In genomic region chrX:38805294-38806053, GRCh38 we compare ENCODE assay signal across 1 cellular context.
TF ChIP-seq lines count a peak whose summit lies in the region.

No MANE protein-coding gene starts in this region.

TF ChIP-seq in K562, 482 proteins besides CTCF, POLR2A, EP300 and RAD21 (continued from another document):
- TF ChIP-seq USF1 (CRISPR knock-in tag; IDR thresholded peaks at IDR 0.05) (no peak; the same call in 1 of the 2 replicates), FOXA3 (CRISPR knock-in tag; conservative IDR thresholded peaks at IDR 0.05 in 1 of 2, IDR thresholded peaks at IDR 0.05 in 1 of 2) (0 out of 4 replicates have a peak, but pooled peaks of 1 of the 2 experiments have one; percentile 14), ETV1 (tag; conservative IDR thresholded peaks at IDR 0.05; ENCODE audit: low read depth) (peak; percentile 34; the same call in 1 of the 2 replicates), BRD4 (IDR thresholded peaks at IDR 0.05) (no peak), GABPB1 (CRISPR knock-in tag; IDR thresholded peaks at IDR 0.05) (no peak), ATF3 (IDR thresholded peaks at IDR 0.05) (peak; percentile 80), ATF3 (CRISPR knock-in tag; conservative IDR thresholded peaks at IDR 0.05) (no peak), HMGN3 (IDR thresholded peaks at IDR 0.05; ENCODE audit: borderline replicate concordance, extremely low read depth, insufficient read length, low read depth, low read length) (peak; percentile 85), CREM (IDR thresholded peaks at IDR 0.05; ENCODE audit: low read depth) (peak; percentile 18), CBFA2T3 (IDR thresholded peaks at IDR 0.05) (no peak), KLF16 (IDR thresholded peaks at IDR 0.05) (no peak), ZFP36 (IDR thresholded peaks at IDR 0.05; ENCODE audit: low read depth, low read length, partially characterized antibody) (peak; percentile 17), ZFX (CRISPR knock-in tag; IDR thresholded peaks at IDR 0.05) (peak; percentile 62), AFF1 (IDR thresholded peaks at IDR 0.05; ENCODE audit: low read depth in 1 of 2, partially characterized antibody in 2 of 2) (peak; percentile 18 to 46), SP1 (CRISPR knock-in tag; IDR thresholded peaks at IDR 0.05) (0 out of 2 replicates have a peak, but pooled peaks have one; percentile 28), NCOR1 (IDR thresholded peaks at IDR 0.05) (0 out of 2 replicates have a peak, but pooled peaks have one; percentile 40), ZSCAN32 (CRISPR knock-in tag; IDR thresholded peaks at IDR 0.05) (peak; percentile 93), ZNF740 (CRISPR knock-in tag; IDR thresholded peaks at IDR 0.05) (peak; percentile 71; the same call in 1 of the 2 replicates), ZNF740 (tag; IDR thresholded peaks at IDR 0.05) (no peak), BHLHE40 (IDR thresholded peaks at IDR 0.05; ENCODE audit: low read length) (no peak), ZBTB1 (CRISPR knock-in tag; IDR thresholded peaks at IDR 0.05; ENCODE audit: borderline replicate concordance, low read depth) (0 out of 2 replicates have a peak, but pooled peaks have one; percentile 22), RBM22 (IDR thresholded peaks at IDR 0.05; ENCODE audit: low read depth, low read length, poor library complexity, severe bottlenecking) (peak; percentile 67), PHF8 (IDR thresholded peaks at IDR 0.05; ENCODE audit: borderline replicate concordance, low read length) (peak; percentile 34; the same call in 1 of the 2 replicates), HCFC1 (IDR thresholded peaks at IDR 0.05; ENCODE audit: low read depth, low read length) (peak; percentile 13; the same call in 1 of the 2 replicates), RBM39 (optimal IDR thresholded peaks at IDR 0.05; ENCODE audit: low read depth, low read length) (no peak), MECOM (CRISPR knock-in tag; IDR thresholded peaks at IDR 0.05) (no peak), NR1H2 (CRISPR knock-in tag; IDR thresholded peaks at IDR 0.05) (no peak), CHD4 (IDR thresholded peaks at IDR 0.05; ENCODE audit: insufficient read depth, insufficient replicate concordance, low read depth, low read length, poor library complexity, severe bottlenecking) (no peak), MXI1 (IDR thresholded peaks at IDR 0.05; ENCODE audit: low read depth, low read length) (peak; percentile 53; the same call in 1 of the 2 replicates), SMAD1 (IDR thresholded peaks at IDR 0.05; ENCODE audit: low read depth, low read length, partially characterized antibody) (peak; percentile 61), TEAD4 (IDR thresholded peaks at IDR 0.05; ENCODE audit: low read length) (peak; percentile 8; the same call in 1 of the 2 replicates), TEAD4 (CRISPR knock-in tag; IDR thresholded peaks at IDR 0.05; ENCODE audit: borderline replicate concordance) (no peak), NFRKB (IDR thresholded peaks at IDR 0.05; ENCODE audit: low read depth) (0 out of 2 replicates have a peak, but pooled peaks have one; percentile 39), MTA3 (IDR thresholded peaks at IDR 0.05; ENCODE audit: borderline replicate concordance) (peak; percentile 63; the same call in 1 of the 2 replicates), SUPT5H (IDR thresholded peaks at IDR 0.05) (peak; percentile 9), PRDM10 (IDR thresholded peaks at IDR 0.05; ENCODE audit: partially characterized antibody) (peak; percentile 51), CCAR2 (IDR thresholded peaks at IDR 0.05; ENCODE audit: low read depth, low read length) (no peak), MYC (IDR thresholded peaks at IDR 0.05; ENCODE audit: low read depth, low read length) (peak; percentile 74), MYC (CRISPR knock-in tag; IDR thresholded peaks at IDR 0.05; ENCODE audit: borderline replicate concordance, low read depth) (no peak)
- TF ChIP-seq, protein P1, sequence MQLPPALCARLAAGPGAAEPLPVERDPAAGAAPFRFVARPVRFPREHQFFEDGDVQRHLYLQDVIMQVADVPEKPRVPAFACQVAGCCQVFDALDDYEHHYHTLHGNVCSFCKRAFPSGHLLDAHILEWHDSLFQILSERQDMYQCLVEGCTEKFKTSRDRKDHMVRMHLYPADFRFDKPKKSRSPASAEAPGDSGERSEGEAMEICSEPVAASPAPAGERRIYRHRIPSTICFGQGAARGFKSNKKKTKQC (CRISPR knock-in tag; IDR thresholded peaks at IDR 0.05) = no peak
- TF ChIP-seq, protein P2, sequence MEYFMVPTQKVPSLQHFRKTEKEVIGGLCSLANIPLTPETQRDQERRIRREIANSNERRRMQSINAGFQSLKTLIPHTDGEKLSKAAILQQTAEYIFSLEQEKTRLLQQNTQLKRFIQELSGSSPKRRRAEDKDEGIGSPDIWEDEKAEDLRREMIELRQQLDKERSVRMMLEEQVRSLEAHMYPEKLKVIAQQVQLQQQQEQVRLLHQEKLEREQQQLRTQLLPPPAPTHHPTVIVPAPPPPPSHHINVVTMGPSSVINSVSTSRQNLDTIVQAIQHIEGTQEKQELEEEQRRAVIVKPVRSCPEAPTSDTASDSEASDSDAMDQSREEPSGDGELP (CRISPR knock-in tag; IDR thresholded peaks at IDR 0.05; ENCODE audit: borderline replicate concordance) = peak; percentile 23; the same call in 1 of the 2 replicates
- TF ChIP-seq, protein P3, sequence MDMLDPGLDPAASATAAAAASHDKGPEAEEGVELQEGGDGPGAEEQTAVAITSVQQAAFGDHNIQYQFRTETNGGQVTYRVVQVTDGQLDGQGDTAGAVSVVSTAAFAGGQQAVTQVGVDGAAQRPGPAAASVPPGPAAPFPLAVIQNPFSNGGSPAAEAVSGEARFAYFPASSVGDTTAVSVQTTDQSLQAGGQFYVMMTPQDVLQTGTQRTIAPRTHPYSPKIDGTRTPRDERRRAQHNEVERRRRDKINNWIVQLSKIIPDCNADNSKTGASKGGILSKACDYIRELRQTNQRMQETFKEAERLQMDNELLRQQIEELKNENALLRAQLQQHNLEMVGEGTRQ (CRISPR knock-in tag; IDR thresholded peaks at IDR 0.05) = no peak
- TF ChIP-seq, protein P4, sequence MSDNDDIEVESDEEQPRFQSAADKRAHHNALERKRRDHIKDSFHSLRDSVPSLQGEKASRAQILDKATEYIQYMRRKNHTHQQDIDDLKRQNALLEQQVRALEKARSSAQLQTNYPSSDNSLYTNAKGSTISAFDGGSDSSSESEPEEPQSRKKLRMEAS (CRISPR knock-in tag; IDR thresholded peaks at IDR 0.05) = peak; percentile 14; the same call in 1 of the 2 replicates
- TF ChIP-seq, protein P5, sequence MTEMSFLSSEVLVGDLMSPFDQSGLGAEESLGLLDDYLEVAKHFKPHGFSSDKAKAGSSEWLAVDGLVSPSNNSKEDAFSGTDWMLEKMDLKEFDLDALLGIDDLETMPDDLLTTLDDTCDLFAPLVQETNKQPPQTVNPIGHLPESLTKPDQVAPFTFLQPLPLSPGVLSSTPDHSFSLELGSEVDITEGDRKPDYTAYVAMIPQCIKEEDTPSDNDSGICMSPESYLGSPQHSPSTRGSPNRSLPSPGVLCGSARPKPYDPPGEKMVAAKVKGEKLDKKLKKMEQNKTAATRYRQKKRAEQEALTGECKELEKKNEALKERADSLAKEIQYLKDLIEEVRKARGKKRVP (CRISPR knock-in tag; IDR thresholded peaks at IDR 0.05) = peak; percentile 96
- TF ChIP-seq, protein P6, sequence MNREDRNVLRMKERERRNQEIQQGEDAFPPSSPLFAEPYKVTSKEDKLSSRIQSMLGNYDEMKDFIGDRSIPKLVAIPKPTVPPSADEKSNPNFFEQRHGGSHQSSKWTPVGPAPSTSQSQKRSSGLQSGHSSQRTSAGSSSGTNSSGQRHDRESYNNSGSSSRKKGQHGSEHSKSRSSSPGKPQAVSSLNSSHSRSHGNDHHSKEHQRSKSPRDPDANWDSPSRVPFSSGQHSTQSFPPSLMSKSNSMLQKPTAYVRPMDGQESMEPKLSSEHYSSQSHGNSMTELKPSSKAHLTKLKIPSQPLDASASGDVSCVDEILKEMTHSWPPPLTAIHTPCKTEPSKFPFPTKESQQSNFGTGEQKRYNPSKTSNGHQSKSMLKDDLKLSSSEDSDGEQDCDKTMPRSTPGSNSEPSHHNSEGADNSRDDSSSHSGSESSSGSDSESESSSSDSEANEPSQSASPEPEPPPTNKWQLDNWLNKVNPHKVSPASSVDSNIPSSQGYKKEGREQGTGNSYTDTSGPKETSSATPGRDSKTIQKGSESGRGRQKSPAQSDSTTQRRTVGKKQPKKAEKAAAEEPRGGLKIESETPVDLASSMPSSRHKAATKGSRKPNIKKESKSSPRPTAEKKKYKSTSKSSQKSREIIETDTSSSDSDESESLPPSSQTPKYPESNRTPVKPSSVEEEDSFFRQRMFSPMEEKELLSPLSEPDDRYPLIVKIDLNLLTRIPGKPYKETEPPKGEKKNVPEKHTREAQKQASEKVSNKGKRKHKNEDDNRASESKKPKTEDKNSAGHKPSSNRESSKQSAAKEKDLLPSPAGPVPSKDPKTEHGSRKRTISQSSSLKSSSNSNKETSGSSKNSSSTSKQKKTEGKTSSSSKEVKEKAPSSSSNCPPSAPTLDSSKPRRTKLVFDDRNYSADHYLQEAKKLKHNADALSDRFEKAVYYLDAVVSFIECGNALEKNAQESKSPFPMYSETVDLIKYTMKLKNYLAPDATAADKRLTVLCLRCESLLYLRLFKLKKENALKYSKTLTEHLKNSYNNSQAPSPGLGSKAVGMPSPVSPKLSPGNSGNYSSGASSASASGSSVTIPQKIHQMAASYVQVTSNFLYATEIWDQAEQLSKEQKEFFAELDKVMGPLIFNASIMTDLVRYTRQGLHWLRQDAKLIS (CRISPR knock-in tag; IDR thresholded peaks at IDR 0.05) = 0 out of 2 replicates have a peak, but pooled peaks have one; percentile 65
